Comparison of ENCODE assay signal across 7 cellular contexts in genomic region chr15:60370804-60371700, GRCh38. TPM values are rescaled to one million over a fixed set of nuclear protein-coding genes. Genes with fewer than 3 reads are reported as not detected.
DNase-seq lines count a peak whose midpoint lies in the region.

No MANE protein-coding gene starts in this region.

- DNase-seq in GM03348 (ENCODE audit: low spot score) (peak; percentile 88), NCI-H774 (lab: John Stamatoyannopoulos, UW) (peak; percentile 39), dermis microvascular lymphatic vessel endothelial cell (ENCODE audit: low read depth in 2 of 2) (peak; percentile 99 to 100), NCI-H82 (lab: John Stamatoyannopoulos, UW) (no peak), NOMO-1 treated with dmso at 0.1 percent for 144 hours (lab: John Stamatoyannopoulos, UW; ENCODE audit: unreplicated experiment) (no peak)
- DNase-seq in activated CD8-positive, alpha-beta memory T cell treated with anti-CD3 and anti-CD28 coated beads, Interleukin-2, amount 50 U/mL, for 4 hours: no peak

- H3K4me1 ChIP-seq in mucosa of stomach (ENCODE audit: control insufficient read depth, insufficient read depth, low read length): peaks cover 57% of the 10 kb centered on the region

- H3K27me3 ChIP-seq in mucosa of stomach (ENCODE audit: control insufficient read depth, insufficient read depth, low read length): no peaks in the 10 kb centered on the region

- H3K9me3 ChIP-seq in mucosa of stomach (ENCODE audit: control insufficient read depth, low read length): no peaks in the 10 kb centered on the region

- peaks cover 5% of the 10 kb centered on the region for H3K36me3 ChIP-seq in mucosa of stomach (ENCODE audit: control insufficient read depth, insufficient read depth, low read length)

- H3K4me3 ChIP-seq in mucosa of stomach (ENCODE audit: low read length): no peak overlapping the region

- H3K9ac ChIP-seq in mucosa of stomach (ENCODE audit: low read length): peak overlapping the region; percentile 16

RNA-seq across cellular contexts. Expression of gene ANXA2, which starts 26.7 kb away (rescaled TPM):
- 3,929 and 5,034 TPM in 2 replicates for total RNA-seq in dermis microvascular lymphatic vessel endothelial cell

Comparison
In these comparisons a context has a peak if more than half of its experiments do, and no peak if none do; other contexts are left out.
1. DNase-seq: peak in GM03348 (single experiment), NCI-H774 (single experiment) and dermis microvascular lymphatic vessel endothelial cell (2 of 2); none in NCI-H82 (single experiment), NOMO-1 treated with dmso at 0.1 percent for 144 hours (single experiment) and activated CD8-positive, alpha-beta memory T cell treated with anti-CD3 and anti-CD28 coated beads, Interleukin-2, amount 50 U/mL, for 4 hours (single experiment).